10 cellular contexts compared by ENCODE assay signal in genomic region chr6:11712760-11713159, GRCh38.
A peak's percentile ranks its signal among the peaks of the same experiment; 100 is the strongest.
DNase-seq lines count a peak whose midpoint lies in the region; ATAC-seq and TF ChIP-seq lines count a peak whose summit lies in the region.
"Had no signal": no experiment of that assay in that cellular context is flagged by ENCODE, and none has a peak within 500 bp of the region (broad histone marks: within the 10 kb centered on the region; RNA-seq: fewer than 3 reads in every experiment).

No MANE protein-coding gene starts in this region.

- H3K9me3 Mint-ChIP-seq in activated naive CD4-positive, alpha-beta T cell treated with anti-CD3 and anti-CD28 coated beads, Interleukin-2, amount 50 U/mL, for 24 hours = peaks cover 10% of the 10 kb centered on the region
- H3K9me3 Mint-ChIP-seq: natural killer cell had no signal

- peaks cover 89% of the 10 kb centered on the region for H3K4me1 Mint-ChIP-seq in activated naive CD4-positive, alpha-beta T cell treated with anti-CD3 and anti-CD28 coated beads, Interleukin-2, amount 50 U/mL, for 24 hours
- H3K4me1 Mint-ChIP-seq: natural killer cell had no signal

- no peak for TF ChIP-seq CTCF in liver (IDR thresholded peaks at IDR 0.05; ENCODE audit: low read depth, low read length, missing input control)

- peak overlapping the region; percentile 77 for H3K4me3 Mint-ChIP-seq in activated naive CD4-positive, alpha-beta T cell treated with anti-CD3 and anti-CD28 coated beads, Interleukin-2, amount 50 U/mL, for 24 hours
- H3K4me3 Mint-ChIP-seq: natural killer cell had no signal

- no peaks in the 10 kb centered on the region for H3K27me3 Mint-ChIP-seq in activated naive CD4-positive, alpha-beta T cell treated with anti-CD3 and anti-CD28 coated beads, Interleukin-2, amount 50 U/mL, for 24 hours

- H3K27ac ChIP-seq in liver (ENCODE audit: low read depth in 1 of 2, low read length in 2 of 2) = no peak overlapping the region

- 64% methylated on average over 6 of the region's 6 CpGs for WGBS in liver

- no peak overlapping the region for H3K9ac ChIP-seq in liver (ENCODE audit: low read depth in 1 of 2, low read length in 2 of 2)

- ATAC-seq in HG02759 (IDR thresholded peaks at IDR 0.05; ENCODE audit: unreplicated experiment) (peak; percentile 31), HG03520 (IDR thresholded peaks at IDR 0.05; ENCODE audit: unreplicated experiment) (no peak)

- no peak overlapping the region for H3K4me3 ChIP-seq in liver (ENCODE audit: low read depth in 1 of 3, low read length in 3 of 3)

- DNase-seq in AML-193 (lab: John Stamatoyannopoulos, UW) = peak; percentile 15 to 29
- no peak for DNase-seq in GF-D8 (lab: John Stamatoyannopoulos, UW)
- DNase-seq in COLO829 (ENCODE audit: low spot score) = no peak
- DNase-seq in NCI-H446 treated with DMSO at 0.1 percent for 48 hours (lab: John Stamatoyannopoulos, UW) = no peak
- DNase-seq: GOT3, natural killer cell had no signal

- no peaks in the 10 kb centered on the region for H3K4me1 ChIP-seq in liver (ENCODE audit: control insufficient read depth in 4 of 4, insufficient read depth in 4 of 4, low read length in 3 of 4)

- TF ChIP-seq RAD21 in liver (IDR thresholded peaks at IDR 0.05) = peak in 1 of 2 donors; percentile 40

- no peaks in the 10 kb centered on the region for H3K9me3 ChIP-seq in liver (ENCODE audit: control insufficient read depth in 4 of 4, low read length in 3 of 4)

- peak overlapping the region; percentile 100 for H3K27ac Mint-ChIP-seq in activated naive CD4-positive, alpha-beta T cell treated with anti-CD3 and anti-CD28 coated beads, Interleukin-2, amount 50 U/mL, for 24 hours
- H3K27ac Mint-ChIP-seq: natural killer cell had no signal

- no peaks in the 10 kb centered on the region for H3K27me3 ChIP-seq in liver (ENCODE audit: control insufficient read depth in 4 of 4, insufficient read depth in 4 of 4, low read length in 3 of 4)

- peaks cover 16% of the 10 kb centered on the region for H3K36me3 Mint-ChIP-seq in activated naive CD4-positive, alpha-beta T cell treated with anti-CD3 and anti-CD28 coated beads, Interleukin-2, amount 50 U/mL, for 24 hours
- H3K36me3 Mint-ChIP-seq: natural killer cell had no signal

- no peaks in the 10 kb centered on the region for H3K36me3 ChIP-seq in liver (ENCODE audit: control insufficient read depth in 4 of 4, insufficient read depth in 3 of 4, low read depth in 1 of 4, low read length in 3 of 4)

TF ChIP-seq in liver, 16 proteins besides CTCF, POLR2A, EP300 and RAD21:
- no peak for TF ChIP-seq GABPA (IDR thresholded peaks at IDR 0.05 in 1 of 2, conservative IDR thresholded peaks at IDR 0.05 in 1 of 2)
- peak; percentile 85 for TF ChIP-seq MAX (IDR thresholded peaks at IDR 0.05)
- peak; percentile 38 for TF ChIP-seq ATF3 (IDR thresholded peaks at IDR 0.05)
- TF ChIP-seq TAF1 (conservative IDR thresholded peaks at IDR 0.05) = no peak
- TF ChIP-seq FOXA2 (IDR thresholded peaks at IDR 0.05) = no peak
- no peak for TF ChIP-seq EGR1 (IDR thresholded peaks at IDR 0.05; ENCODE audit: low read depth in 2 of 2)
- peak; percentile 9 for TF ChIP-seq SP1 (IDR thresholded peaks at IDR 0.05)
- TF ChIP-seq RXRA (IDR thresholded peaks at IDR 0.05) = peak in 1 of 2 donors; percentile 19
- peak; percentile 6 to 29 for TF ChIP-seq HNF4A (conservative IDR thresholded peaks at IDR 0.05)
TF ChIP-seq in liver: peak in this region for 5.

Comparison
In these comparisons a context has a peak if more than half of its experiments do, and no peak if none do; other contexts are left out.
1. DNase-seq: peak in AML-193 (2 of 2); none in GF-D8 (single experiment), COLO829 (single experiment) and NCI-H446 treated with DMSO at 0.1 percent for 48 hours (single experiment).